8 cellular contexts compared by ENCODE assay signal in genomic region chr9:127561491-127562270, GRCh38. TPM values are rescaled to one million over a fixed set of nuclear protein-coding genes. Genes with fewer than 3 reads are reported as not detected.
DNase-seq lines count a peak whose midpoint lies in the region; ATAC-seq and TF ChIP-seq lines count a peak whose summit lies in the region.

No MANE protein-coding gene starts in this region.

- H3K4me1 Mint-ChIP-seq in naive thymus-derived CD4-positive, alpha-beta T cell = peaks cover 38 to 70% (median 49%) of the 10 kb centered on the region in 7 donors

- H3K27me3 Mint-ChIP-seq in naive thymus-derived CD4-positive, alpha-beta T cell = no peaks in the 10 kb centered on the region

- H3K36me3 ChIP-seq in HEK293 (ENCODE audit: control insufficient read depth in 2 of 2, insufficient read depth in 1 of 2, low read length in 2 of 2) = peaks cover 0 to 25% of the 10 kb centered on the region in 2 experiments; a peak in 1 of 3 replicates
- no peaks in the 10 kb centered on the region for H3K36me3 ChIP-seq in naive thymus-derived CD4-positive, alpha-beta T cell (ENCODE audit: control insufficient read depth in 2 of 3, insufficient read depth in 3 of 3, low read length in 3 of 3)

- H3K4me3 ChIP-seq in HEK293 (ENCODE audit: low read depth, low read length) = no peak overlapping the region
- no peak overlapping the region for H3K4me3 ChIP-seq in naive thymus-derived CD4-positive, alpha-beta T cell (ENCODE audit: low read length)

- 0 out of 2 replicates have a peak, but pooled peaks cover 6% of the 10 kb centered on the region for H3K4me1 ChIP-seq in HEK293 (ENCODE audit: control insufficient read depth, insufficient read depth, low read length)
- H3K4me1 ChIP-seq in naive thymus-derived CD4-positive, alpha-beta T cell (ENCODE audit: control insufficient read depth in 2 of 2, insufficient read depth in 2 of 2, low read length in 2 of 2) = peaks cover 20 to 31% of the 10 kb centered on the region in 2 donors

- peak overlapping the region in 1 of 10 donors; percentile 66 for H3K4me3 Mint-ChIP-seq in naive thymus-derived CD4-positive, alpha-beta T cell

- H3K36me3 Mint-ChIP-seq in naive thymus-derived CD4-positive, alpha-beta T cell = peaks cover 0 to 26% (median 0%) of the 10 kb centered on the region in 5 donors

- no peaks in the 10 kb centered on the region for H3K9me3 Mint-ChIP-seq in naive thymus-derived CD4-positive, alpha-beta T cell

- POLR2A ChIA-PET in HEK293 (lab: Yijun Ruan, JAX) = interaction anchor here (0.6 to 1.5 kb wide), 8 partner anchors 11 to 235 kb away, joined by 3 to 4 read pairs (median 3); partner anchors contain the start of genes LRSAM1, RPL12 and TOR2A
- POLR2A ChIA-PET in naive thymus-derived CD4-positive, alpha-beta T cell (lab: Charles Lee) = no interaction called here

- peak; percentile 91 for ATAC-seq in naive thymus-derived CD4-positive, alpha-beta T cell
- ATAC-seq in HG02970 (IDR thresholded peaks at IDR 0.05; ENCODE audit: low FRiP score, unreplicated experiment) = no peak

- DNase-seq in SKM-1 (lab: John Stamatoyannopoulos, UW; ENCODE audit: unreplicated experiment) (peak; percentile 68), epidermal melanocyte (ENCODE audit: insufficient read length, low spot score) (peak; percentile 86), occipital lobe (lab: John Stamatoyannopoulos, UW) (no peak), activated gamma-delta T cell treated with Interleukin-2 at 50 U/mL for 16 hours (no peak), NCI-H526 treated with DMSO at 0.1 percent for 48 hours (lab: John Stamatoyannopoulos, UW) (no peak)
- peak in 1 of 9 donors; percentile 38 for DNase-seq in naive thymus-derived CD4-positive, alpha-beta T cell

- H3K9me3 ChIP-seq in HEK293 (ENCODE audit: control insufficient read depth, insufficient read depth, low read depth, low read length) = no peaks in the 10 kb centered on the region
- no peaks in the 10 kb centered on the region for H3K9me3 ChIP-seq in naive thymus-derived CD4-positive, alpha-beta T cell (ENCODE audit: control insufficient read depth in 2 of 3, low read length in 3 of 3)

- H3K27me3 ChIP-seq in naive thymus-derived CD4-positive, alpha-beta T cell (ENCODE audit: control insufficient read depth in 2 of 2, insufficient read depth in 2 of 2, low read length in 2 of 2) = no peaks in the 10 kb centered on the region

- peak overlapping the region in 6 of 9 donors; percentile 10 to 55 (median 36) for H3K27ac Mint-ChIP-seq in naive thymus-derived CD4-positive, alpha-beta T cell

- TF ChIP-seq CTCF in HEK293 (tag by site-specific recombination; IDR thresholded peaks at IDR 0.05) = no peak

- H3K27ac ChIP-seq in HEK293 (ENCODE audit: extremely low read depth, low read depth, low read length) = no peak overlapping the region
- H3K27ac ChIP-seq in naive thymus-derived CD4-positive, alpha-beta T cell (ENCODE audit: low read depth, low read length) = no peak overlapping the region

- CTCF ChIA-PET in HEK293 (lab: Yijun Ruan, JAX) = interaction anchor here (0.8 to 2.5 kb wide), 6 partner anchors 18 to 173 kb away, joined by 3 to 9 read pairs (median 4); no protein-coding TSS in a partner anchor
- CTCF ChIA-PET in naive thymus-derived CD4-positive, alpha-beta T cell (lab: Charles Lee) = no interaction called here

- intact Hi-C loops in naive thymus-derived CD4-positive, alpha-beta T cell (cut with micrococcal nuclease) = no loop called here

TF ChIP-seq in HEK293, 187 proteins besides CTCF, POLR2A, EP300 and RAD21 (continues in another document):
- TF ChIP-seq ZNF449 (tag by site-specific recombination; IDR thresholded peaks at IDR 0.05) (no peak), PRDM10 (tag by site-specific recombination; IDR thresholded peaks at IDR 0.05) (peak; percentile 45), ZBTB17 (tag by site-specific recombination; IDR thresholded peaks at IDR 0.05) (no peak), GLIS1 (tag by site-specific recombination; IDR thresholded peaks at IDR 0.05) (peak; percentile 50; the same call in 1 of the 2 replicates), PATZ1 (tag by site-specific recombination; IDR thresholded peaks at IDR 0.05) (peak; percentile 91), ZFHX2 (tag by site-specific recombination; conservative IDR thresholded peaks at IDR 0.05) (peak; percentile 67), ZNF639 (tag by site-specific recombination; IDR thresholded peaks at IDR 0.05) (no peak), ZNF600 (tag by site-specific recombination; IDR thresholded peaks at IDR 0.05) (peak; percentile 75), ZNF629 (tag by site-specific recombination; IDR thresholded peaks at IDR 0.05) (peak; percentile 65), ZNF548 (tag by site-specific recombination; IDR thresholded peaks at IDR 0.05) (no peak), ZEB2 (tag by site-specific recombination; IDR thresholded peaks at IDR 0.05) (peak; percentile 71; the same call in 1 of the 2 replicates), KLF8 (tag by site-specific recombination; IDR thresholded peaks at IDR 0.05) (peak; percentile 36; the same call in 1 of the 2 replicates)

RNA-seq across cellular contexts. Expression of gene STXBP1, which starts 50.4 kb away (rescaled TPM):
- 10 to 100 TPM in 4 of 5 experiments, 1 to 10 TPM in 1; 6.7 to 17.8 (median 14.1) TPM for total RNA-seq in naive thymus-derived CD4-positive, alpha-beta T cell
- polyA plus RNA-seq in naive thymus-derived CD4-positive, alpha-beta T cell = 1 to 10 TPM; 3.0 to 3.3 TPM
- 78.5 TPM for total RNA-seq in occipital lobe

Comparison
In these comparisons a context has a peak if more than half of its experiments do, and no peak if none do; other contexts are left out.
1. DNase-seq: peak in SKM-1 (single experiment) and epidermal melanocyte (single experiment); none in occipital lobe (single experiment), activated gamma-delta T cell treated with Interleukin-2 at 50 U/mL for 16 hours (single experiment) and NCI-H526 treated with DMSO at 0.1 percent for 48 hours (single experiment).